Comparison of ENCODE assay signal across 2 cellular contexts in genomic region chr1:6150006-6150938, GRCh38.
TF ChIP-seq lines count a peak whose summit lies in the region.

No MANE protein-coding gene starts in this region.

TF ChIP-seq in HEK293, 187 proteins besides CTCF, POLR2A, EP300 and RAD21 (continued from another document and continues in another):
- no peak for TF ChIP-seq ZNF510 (tag by site-specific recombination; IDR thresholded peaks at IDR 0.05; ENCODE audit: insufficient replicate concordance)
- TF ChIP-seq ZSCAN23 (tag by site-specific recombination; IDR thresholded peaks at IDR 0.05), result no peak
- TF ChIP-seq ZNF146 (tag by site-specific recombination; IDR thresholded peaks at IDR 0.05), result no peak
- no peak for TF ChIP-seq KLF8 (tag by site-specific recombination; IDR thresholded peaks at IDR 0.05)
- TF ChIP-seq ZBTB21 (tag by site-specific recombination; IDR thresholded peaks at IDR 0.05), result no peak
- no peak for TF ChIP-seq MYNN (tag by site-specific recombination; IDR thresholded peaks at IDR 0.05; ENCODE audit: borderline replicate concordance)
- no peak for TF ChIP-seq PRDM1 (tag by site-specific recombination; IDR thresholded peaks at IDR 0.05)
- TF ChIP-seq, protein P1, sequence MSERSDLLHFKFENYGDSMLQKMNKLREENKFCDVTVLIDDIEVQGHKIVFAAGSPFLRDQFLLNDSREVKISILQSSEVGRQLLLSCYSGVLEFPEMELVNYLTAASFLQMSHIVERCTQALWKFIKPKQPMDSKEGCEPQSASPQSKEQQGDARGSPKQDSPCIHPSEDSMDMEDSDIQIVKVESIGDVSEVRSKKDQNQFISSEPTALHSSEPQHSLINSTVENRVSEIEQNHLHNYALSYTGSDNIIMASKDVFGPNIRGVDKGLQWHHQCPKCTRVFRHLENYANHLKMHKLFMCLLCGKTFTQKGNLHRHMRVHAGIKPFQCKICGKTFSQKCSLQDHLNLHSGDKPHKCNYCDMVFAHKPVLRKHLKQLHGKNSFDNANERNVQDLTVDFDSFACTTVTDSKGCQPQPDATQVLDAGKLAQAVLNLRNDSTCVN (tag by site-specific recombination; optimal IDR thresholded peaks at IDR 0.05), result no peak
- TF ChIP-seq SALL2 (tag by site-specific recombination; IDR thresholded peaks at IDR 0.05; ENCODE audit: borderline replicate concordance), result peak; percentile 8; the same call in 1 of the 2 replicates
- peak; percentile 99 for TF ChIP-seq ZBTB17 (tag by site-specific recombination; IDR thresholded peaks at IDR 0.05)
- TF ChIP-seq PRDM2 (tag by site-specific recombination; IDR thresholded peaks at IDR 0.05; ENCODE audit: borderline replicate concordance), result peak; percentile 69; the same call in 1 of the 2 replicates
- TF ChIP-seq ZNF112 (tag by site-specific recombination; IDR thresholded peaks at IDR 0.05), result peak; percentile 34; the same call in 1 of the 2 replicates
- TF ChIP-seq, protein P2, sequence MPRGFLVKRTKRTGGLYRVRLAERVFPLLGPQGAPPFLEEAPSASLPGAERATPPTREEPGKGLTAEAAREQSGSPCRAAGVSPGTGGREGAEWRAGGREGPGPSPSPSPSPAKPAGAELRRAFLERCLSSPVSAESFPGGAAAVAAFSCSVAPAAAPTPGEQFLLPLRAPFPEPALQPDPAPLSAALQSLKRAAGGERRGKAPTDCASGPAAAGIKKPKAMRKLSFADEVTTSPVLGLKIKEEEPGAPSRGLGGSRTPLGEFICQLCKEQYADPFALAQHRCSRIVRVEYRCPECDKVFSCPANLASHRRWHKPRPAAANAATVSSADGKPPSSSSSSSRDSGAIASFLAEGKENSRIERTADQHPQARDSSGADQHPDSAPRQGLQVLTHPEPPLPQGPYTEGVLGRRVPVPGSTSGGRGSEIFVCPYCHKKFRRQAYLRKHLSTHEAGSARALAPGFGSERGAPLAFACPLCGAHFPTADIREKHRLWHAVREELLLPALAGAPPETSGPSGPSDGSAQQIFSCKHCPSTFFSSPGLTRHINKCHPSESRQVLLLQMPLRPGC (tag by site-specific recombination; IDR thresholded peaks at IDR 0.05), result no peak
- TF ChIP-seq HOXC10 (CRISPR knock-in tag; IDR thresholded peaks at IDR 0.05), result no peak
- 0 out of 2 replicates have a peak, but pooled peaks have one; percentile 13 for TF ChIP-seq ZNF621 (tag by site-specific recombination; IDR thresholded peaks at IDR 0.05)
- TF ChIP-seq OSR2 (tag by site-specific recombination; IDR thresholded peaks at IDR 0.05), result no peak
- TF ChIP-seq ZNF473 (tag by site-specific recombination; IDR thresholded peaks at IDR 0.05), result peak; percentile 70; the same call in 1 of the 2 replicates
- TF ChIP-seq ZFHX2 (tag by site-specific recombination; conservative IDR thresholded peaks at IDR 0.05), result no peak
- peak; percentile 12; the same call in 1 of the 2 replicates for TF ChIP-seq ZBTB7A (tag by site-specific recombination; IDR thresholded peaks at IDR 0.05; ENCODE audit: low read depth)
- 0 out of 2 replicates have a peak, but pooled peaks have one; percentile 62 for TF ChIP-seq ZNF521 (tag by site-specific recombination; IDR thresholded peaks at IDR 0.05)
- TF ChIP-seq ZNF248 (tag by site-specific recombination; IDR thresholded peaks at IDR 0.05), result 0 out of 2 replicates have a peak, but pooled peaks have one; percentile 11

TF ChIP-seq in H1, 55 proteins besides CTCF, POLR2A, EP300 and RAD21 (continued from another document):
- TF ChIP-seq ATF2 (IDR thresholded peaks at IDR 0.05; ENCODE audit: low read length) (no peak), CEBPB (IDR thresholded peaks at IDR 0.05; ENCODE audit: low read depth, low read length) (no peak)
TF ChIP-seq in H1: peak in this region for 0.
